8 cellular contexts compared by ENCODE assay signal in genomic region chr6:39812853-39813533, GRCh38. TPM values are rescaled to one million over a fixed set of nuclear protein-coding genes. Genes with fewer than 3 reads are reported as not detected.
DNase-seq lines count a peak whose midpoint lies in the region; ATAC-seq and TF ChIP-seq lines count a peak whose summit lies in the region.

No MANE protein-coding gene starts in this region.

- H3K36me3 ChIP-seq in GM06990 (ENCODE audit: control insufficient read depth, insufficient read depth, low read length): no peaks in the 10 kb centered on the region

- no peaks in the 10 kb centered on the region for H3K4me1 Mint-ChIP-seq in stimulated activated effector memory CD8-positive, alpha-beta T cell treated with anti-CD3 and anti-CD28 coated beads, Interleukin-12 subunit alpha, Interleukin-12 subunit beta, amount 100 ng/mL, for 72 hours

- no peaks in the 10 kb centered on the region; the same call in 1 of the 2 replicates for H3K27me3 ChIP-seq in GM06990 (replicated peaks; ENCODE audit: control insufficient read depth, insufficient read depth, low read length)

- peak; percentile 5 for TF ChIP-seq CTCF in GM06990 (IDR thresholded peaks at IDR 0.05; ENCODE audit: insufficient read depth, low read length, poor library complexity, severe bottlenecking)

- no peak overlapping the region for H3K27ac Mint-ChIP-seq in stimulated activated effector memory CD8-positive, alpha-beta T cell treated with anti-CD3 and anti-CD28 coated beads, Interleukin-12 subunit alpha, Interleukin-12 subunit beta, amount 100 ng/mL, for 72 hours

- H3K36me3 Mint-ChIP-seq in stimulated activated effector memory CD8-positive, alpha-beta T cell treated with anti-CD3 and anti-CD28 coated beads, Interleukin-12 subunit alpha, Interleukin-12 subunit beta, amount 100 ng/mL, for 72 hours: no peaks in the 10 kb centered on the region

- H3K4me3 ChIP-seq in GM06990 (replicated peaks; ENCODE audit: low read depth, low read length): no peak overlapping the region

- H3K9me3 Mint-ChIP-seq in stimulated activated effector memory CD8-positive, alpha-beta T cell treated with anti-CD3 and anti-CD28 coated beads, Interleukin-12 subunit alpha, Interleukin-12 subunit beta, amount 100 ng/mL, for 72 hours: no peaks in the 10 kb centered on the region

- no peak overlapping the region for H3K4me3 Mint-ChIP-seq in stimulated activated effector memory CD8-positive, alpha-beta T cell treated with anti-CD3 and anti-CD28 coated beads, Interleukin-12 subunit alpha, Interleukin-12 subunit beta, amount 100 ng/mL, for 72 hours

- no peak for ATAC-seq in stimulated activated effector memory CD8-positive, alpha-beta T cell treated with anti-CD3 and anti-CD28 coated beads, Interleukin-12 subunit alpha, Interleukin-12 subunit beta, amount 100 ng/mL, for 72 hours

- DNase-seq in GM06990 (ENCODE audit: extremely low read depth, insufficient read length) (no peak), H4 (ENCODE audit: low spot score) (peak; percentile 91), NCI-H2227 treated with DMSO at 0.1 percent for 48 hours (lab: John Stamatoyannopoulos, UW) (peak; percentile 63), iris pigment epithelial cell (ENCODE audit: low read depth) (peak; percentile 7), HCEC 1CT (no peak), mucosa of gallbladder (ENCODE audit: low spot score) (no peak), activated T-cell treated with anti-CD3 and anti-CD28 coated beads for 4 hours (no peak)
- no peak for DNase-seq in stimulated activated effector memory CD8-positive, alpha-beta T cell treated with anti-CD3 and anti-CD28 coated beads, Interleukin-12 subunit alpha, Interleukin-12 subunit beta, amount 100 ng/mL, for 72 hours (ENCODE audit: low spot score in 2 of 2)

RNA-seq across cellular contexts. Expression of gene DAAM2, which starts 20.8 kb away (rescaled TPM):
- 7.2 and 9.6 TPM in 2 replicates for total RNA-seq in H4 (2014; rRNA removed; shearing (Covaris generic))
- 12.5 TPM for total RNA-seq in mucosa of gallbladder

Comparison
In these comparisons a context has a peak if more than half of its experiments do, and no peak if none do; other contexts are left out.
1. DNase-seq: peak in H4 (single experiment), NCI-H2227 treated with DMSO at 0.1 percent for 48 hours (single experiment) and iris pigment epithelial cell (single experiment); none in GM06990 (single experiment), HCEC 1CT (single experiment), mucosa of gallbladder (single experiment), activated T-cell treated with anti-CD3 and anti-CD28 coated beads for 4 hours (single experiment) and stimulated activated effector memory CD8-positive, alpha-beta T cell treated with anti-CD3 and anti-CD28 coated beads, Interleukin-12 subunit alpha, Interleukin-12 subunit beta, amount 100 ng/mL, for 72 hours (0 of 2).